In the genomic region with DNA sequence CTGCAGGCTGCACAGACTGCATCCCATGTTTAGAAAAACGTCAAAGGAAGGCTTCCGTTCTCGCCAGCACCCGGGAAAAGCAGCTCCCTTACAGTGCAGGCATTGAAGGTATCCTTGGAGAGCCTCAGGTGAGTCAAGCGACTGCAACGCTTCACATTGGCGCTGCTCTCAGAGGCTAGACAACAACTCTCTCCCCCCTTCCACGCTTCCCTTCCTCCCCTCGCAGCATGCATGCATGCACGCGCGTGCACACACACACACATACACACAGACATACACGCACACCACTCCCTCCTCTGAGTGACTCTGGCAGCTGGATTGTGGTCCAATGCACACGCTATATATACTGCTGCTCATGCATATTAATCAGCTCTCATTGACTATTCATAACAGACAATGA, we compare ENCODE assay signal across 22 cellular contexts.
DNase-seq lines count a peak whose midpoint lies in the region; ATAC-seq, FAIRE-seq and TF ChIP-seq lines count a peak whose summit lies in the region.
"Had no signal": no experiment of that assay in that cellular context is flagged by ENCODE, and none has a peak within 500 bp of the region (broad histone marks: within the 10 kb centered on the region; RNA-seq: fewer than 3 reads in every experiment).

No MANE protein-coding gene starts in this region.

- TF ChIP-seq RAD21 in GM12878 (IDR thresholded peaks at IDR 0.05; ENCODE audit: insufficient read depth, low read depth, low read length), result no peak

- no peak for TF ChIP-seq POLR2A in GM12878 (IDR thresholded peaks at IDR 0.05; ENCODE audit: low read depth, low read length)

- RAD21 ChIA-PET in GM12878 (lab: Charles Lee; ENCODE audit: unreplicated experiment), result no interaction called here

- in situ Hi-C loops in GM12878 (cut with MboI), result no loop called here

- H2AFZ ChIP-seq in GM12878 (ENCODE audit: control insufficient read depth, low read depth, low read length), result no peak overlapping the region

- H3K9me3 ChIP-seq in right cardiac atrium (ENCODE audit: control insufficient read depth, low read length), result no peaks in the 10 kb centered on the region
- no peaks in the 10 kb centered on the region for H3K9me3 ChIP-seq in GM12878 (replicated peaks; ENCODE audit: control insufficient read depth, insufficient read depth, low read length)
- H3K9me3 ChIP-seq: uterus had no signal

- H3K4me2 ChIP-seq in GM12878 (ENCODE audit: control insufficient read depth, insufficient read depth), result no peak overlapping the region

- no peaks in the 10 kb centered on the region for H4K20me1 ChIP-seq in GM12878 (ENCODE audit: control insufficient read depth, insufficient read depth)

- WGBS in right cardiac atrium, result 67% methylated on average over 14 of the region's 14 CpGs
- 70% methylated on average over 14 of the region's 14 CpGs for WGBS in GM12878 (ENCODE audit: insufficient coverage, insufficient replicate concordance, low lambda C conversion rate, missing lambda C conversion rate)

- FAIRE-seq in GM12878 (lab: Jason Lieb, UNC) (no peak), urothelium cell line (lab: Jason Lieb, UNC) (peak; percentile 32)
- FAIRE-seq: HTR-8/SVneo, keratinocyte had no signal

- no peaks in the 10 kb centered on the region for H3K27me3 ChIP-seq in right cardiac atrium (ENCODE audit: control insufficient read depth, insufficient read depth)
- no peaks in the 10 kb centered on the region for H3K27me3 ChIP-seq in GM12878 (replicated peaks in 1 of 2; ENCODE audit: control insufficient read depth in 2 of 2, insufficient read depth in 2 of 2, low read length in 1 of 2)
- H3K27me3 ChIP-seq: uterus had no signal

- no TSS peak for BruUV-seq in GM12878 (replicated peaks; lab: Mats Ljungman, UMichigan)

- H3K27ac ChIP-seq in right cardiac atrium (ENCODE audit: low read length) (no peak overlapping the region), GM12878 (ENCODE audit: control insufficient read depth, insufficient read depth) (no peak overlapping the region)
- H3K27ac ChIP-seq: WERI-Rb-1 had no signal

- H3K4me1 ChIP-seq in right cardiac atrium (ENCODE audit: control insufficient read depth, insufficient read depth, low read length) (no peaks in the 10 kb centered on the region), GM12878 (ENCODE audit: control insufficient read depth, insufficient read depth, low read length) (no peaks in the 10 kb centered on the region)

- SMC1A ChIA-PET in GM12878 (lab: Charles Lee; ENCODE audit: uncharacterized antibody, unreplicated experiment), result interaction anchor here (0.6 to 1.7 kb wide), 4 partner anchors 14 to 593 kb away, joined by 3 to 6 read pairs (median 4); no protein-coding TSS in a partner anchor

- no peaks in the 10 kb centered on the region for H3K36me3 ChIP-seq in GM12878 (ENCODE audit: control insufficient read depth in 2 of 2, insufficient read depth in 2 of 2, low read length in 1 of 2)
- H3K36me3 ChIP-seq: uterus, WERI-Rb-1 had no signal

- CTCF ChIA-PET in GM12878 (lab: Yijun Ruan, JAX), result interaction anchor here (1.6 to 3.0 kb wide), 3 partner anchors 11 to 332 kb away, joined by 5 to 16 read pairs (median 10); no protein-coding TSS in a partner anchor

- no peak overlapping the region for H3K4me3 ChIP-seq in right cardiac atrium (ENCODE audit: low read length)
- no peak overlapping the region for H3K4me3 ChIP-seq in GM12878
- H3K4me3 ChIP-seq: uterus had no signal

- POLR2A ChIA-PET in GM12878 (lab: Charles Lee), result no interaction called here

- H3K9ac ChIP-seq in GM12878 (ENCODE audit: control insufficient read depth, insufficient read depth, low read length), result no peak overlapping the region

- no peak for TF ChIP-seq EP300 in GM12878 (IDR thresholded peaks at IDR 0.05; ENCODE audit: borderline replicate concordance in 1 of 2, control insufficient read depth in 1 of 2, low read depth in 2 of 2, low read length in 2 of 2)

- TF ChIP-seq CTCF in GM12878 (IDR thresholded peaks at IDR 0.05 in 2 of 3, conservative IDR thresholded peaks at IDR 0.05 in 1 of 3; ENCODE audit: control insufficient read depth in 2 of 3, extremely low read depth in 1 of 3, insufficient read depth in 1 of 3, low read depth in 3 of 3, low read length in 3 of 3), result no peak

- no peaks in the 10 kb centered on the region for H3K79me2 ChIP-seq in GM12878 (ENCODE audit: control insufficient read depth, insufficient read depth, low read length)

- DNase-seq in Right ventricle myocardium superior (no peak), right cardiac atrium (no peak), GM12878 (ENCODE audit: low read depth, low spot score) (no peak), left kidney (ENCODE audit: low read depth, low spot score) (peak; percentile 85), urothelium cell line (ENCODE audit: low spot score) (no peak), HK-2 (ENCODE audit: unreplicated experiment) (no peak), GDM1 (lab: John Stamatoyannopoulos, UW) (no peak), midbrain (lab: John Stamatoyannopoulos, UW) (no peak)
- DNase-seq: activated CD4-positive, alpha-beta T cell treated with anti-CD3 and anti-CD28 coated beads, Interleukin-2, amount 50 U/mL, for 48 hours; activated naive CD4-positive, alpha-beta T cell; CD4-positive, CD25-positive, alpha-beta regulatory T cell; DMS79; hippocampal formation; natural killer cell; NCI-H2107; NCI-H774; stimulated activated CD4-positive, alpha-beta T cell treated with anti-CD3 and anti-CD28 coated beads, Interleukin-4, amount 100 ng/mL, for 4 hours; T-helper 2 cell; uterus; WERI-Rb-1 had no signal

- peak; percentile 11 for ATAC-seq in Right ventricle myocardium superior (ENCODE audit: poor library complexity)
- no peak for ATAC-seq in right cardiac atrium
- no peak for ATAC-seq in GM12878
- ATAC-seq: natural killer cell had no signal

- intact Hi-C loops in Right ventricle myocardium superior (cut with DNase I) (loop anchor here (10.0 kb wide), 1 partner anchor 329 kb away; no protein-coding TSS in a partner anchor), right cardiac atrium (cut with DNase I) (loop anchor here (5.0 to 10.0 kb wide), 2 partner anchors 329 to 331 kb away; no protein-coding TSS in a partner anchor), GM12878 (cut with micrococcal nuclease; ENCODE audit: unreplicated experiment) (no loop called here)

TF ChIP-seq in GM12878, 131 proteins besides CTCF, POLR2A, EP300 and RAD21:
- no peak for TF ChIP-seq TAF1 (IDR thresholded peaks at IDR 0.05; ENCODE audit: borderline replicate concordance, low read depth, low read length)
- TF ChIP-seq, protein P1, sequence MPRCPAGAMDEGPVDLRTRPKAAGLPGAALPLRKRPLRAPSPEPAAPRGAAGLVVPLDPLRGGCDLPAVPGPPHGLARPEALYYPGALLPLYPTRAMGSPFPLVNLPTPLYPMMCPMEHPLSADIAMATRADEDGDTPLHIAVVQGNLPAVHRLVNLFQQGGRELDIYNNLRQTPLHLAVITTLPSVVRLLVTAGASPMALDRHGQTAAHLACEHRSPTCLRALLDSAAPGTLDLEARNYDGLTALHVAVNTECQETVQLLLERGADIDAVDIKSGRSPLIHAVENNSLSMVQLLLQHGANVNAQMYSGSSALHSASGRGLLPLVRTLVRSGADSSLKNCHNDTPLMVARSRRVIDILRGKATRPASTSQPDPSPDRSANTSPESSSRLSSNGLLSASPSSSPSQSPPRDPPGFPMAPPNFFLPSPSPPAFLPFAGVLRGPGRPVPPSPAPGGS (IDR thresholded peaks at IDR 0.05; ENCODE audit: borderline replicate concordance, insufficient read depth, low read depth, low read length, poor library complexity, severe bottlenecking), result peak; percentile 24
TF ChIP-seq in GM12878: peak in this region for 1.
